In the genomic region with DNA sequence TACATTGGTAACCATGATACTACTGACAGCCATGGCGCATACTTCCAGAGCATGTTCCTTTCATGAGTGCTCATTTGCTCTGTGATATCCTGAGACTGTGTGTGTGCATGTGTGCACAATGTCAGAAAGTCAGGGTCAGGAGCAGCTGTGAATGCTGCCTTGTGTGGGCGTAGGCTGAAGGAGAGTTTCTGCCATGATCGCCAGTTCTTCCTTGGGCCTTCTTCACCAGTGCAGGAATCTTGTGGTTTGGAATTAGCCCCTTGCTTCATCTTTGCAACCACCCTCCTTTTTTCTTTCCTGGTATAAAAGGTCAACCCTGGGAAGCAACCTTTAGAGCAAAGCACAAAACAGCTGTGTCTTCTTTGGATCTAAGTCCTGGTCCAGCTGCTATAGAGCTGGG, we compare ENCODE assay signal across 22 cellular contexts.
"Had no signal": no experiment of that assay in that cellular context is flagged by ENCODE, and none has a peak within 500 bp of the region (broad histone marks: within the 10 kb centered on the region; RNA-seq: fewer than 3 reads in every experiment).

No MANE protein-coding gene starts in this region.

- ATAC-seq: esophagus mucosa; left cardiac atrium; naive thymus-derived CD8-positive, alpha-beta T cell; pancreas; sciatic nerve had no signal

- H3K36me3 ChIP-seq: pancreas, prostate gland, suprapubic skin, thyroid gland had no signal

- H3K4me3 Mint-ChIP-seq: central memory CD8-positive, alpha-beta T cell; naive thymus-derived CD8-positive, alpha-beta T cell; neural crest cell; type B pancreatic cell had no signal

- H3K27ac Mint-ChIP-seq: naive thymus-derived CD8-positive, alpha-beta T cell; type B pancreatic cell had no signal

- H2AFZ ChIP-seq: hepatocyte had no signal

- H3K27me3 Mint-ChIP-seq: central memory CD8-positive, alpha-beta T cell; type B pancreatic cell had no signal

- H3K9me3 ChIP-seq: pancreas, prostate gland, suprapubic skin, thyroid gland had no signal

- H3K9me3 Mint-ChIP-seq: central memory CD8-positive, alpha-beta T cell; naive thymus-derived CD8-positive, alpha-beta T cell; neural crest cell; type B pancreatic cell had no signal

- H3K4me3 ChIP-seq: dorsolateral prefrontal cortex, hepatocyte, pancreas, prostate gland, smooth muscle cell, suprapubic skin, thyroid gland had no signal

- H3K4me2 ChIP-seq: hepatocyte, smooth muscle cell had no signal

- H3K36me3 Mint-ChIP-seq: naive thymus-derived CD8-positive, alpha-beta T cell; type B pancreatic cell had no signal

- H3K4me1 ChIP-seq: pancreas, prostate gland, thyroid gland had no signal

- H3K4me1 Mint-ChIP-seq: central memory CD8-positive, alpha-beta T cell; neural crest cell had no signal

- DNase-seq: cortex of kidney; dorsolateral prefrontal cortex; effector memory CD4-positive, alpha-beta T cell; glutamatergic neuron; kidney; left cardiac atrium; mesendoderm; naive thymus-derived CD8-positive, alpha-beta T cell; pancreas; retina; stimulated activated CD4-positive, alpha-beta T cell treated with anti-CD3 and anti-CD28 coated beads, Interleukin-2, amount 100 ng/mL, for 48 hours; stimulated activated naive CD4-positive, alpha-beta T cell treated with Interleukin-2 at 50 U/mL for 16 hours; thyroid gland had no signal

- H3K27ac ChIP-seq: dorsolateral prefrontal cortex, hepatocyte, pancreas, prostate gland, suprapubic skin, thyroid gland had no signal

- H3K27me3 ChIP-seq: dorsolateral prefrontal cortex, hepatocyte, pancreas, suprapubic skin, thyroid gland had no signal
